ENCODE assay signal across 20 cellular contexts in the genomic region with DNA sequence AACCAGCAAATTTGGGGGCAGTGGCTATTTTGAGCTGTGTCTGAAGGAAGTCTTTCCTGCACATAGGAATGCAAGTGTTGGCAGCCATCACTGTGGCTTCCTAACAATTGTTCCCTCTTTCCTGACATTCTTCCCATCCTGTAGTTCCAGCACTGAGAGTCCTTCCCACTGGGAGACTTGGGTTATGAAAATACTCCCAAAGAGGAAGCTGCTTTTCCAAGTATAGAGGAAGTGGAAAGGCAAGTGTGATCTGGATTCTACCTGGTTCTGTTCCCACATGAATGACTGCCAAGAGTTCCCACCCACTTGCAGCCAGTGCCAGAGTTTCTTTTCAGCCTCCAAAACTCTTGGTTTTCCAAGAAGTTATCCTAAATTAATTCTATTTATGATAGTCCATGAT.
DNase-seq lines count a peak whose midpoint lies in the region; ATAC-seq, FAIRE-seq and TF ChIP-seq lines count a peak whose summit lies in the region.
"Had no signal": no experiment of that assay in that cellular context is flagged by ENCODE, and none has a peak within 500 bp of the region (broad histone marks: within the 10 kb centered on the region; RNA-seq: fewer than 3 reads in every experiment).

No MANE protein-coding gene starts in this region.

- no TSS peak for BruUV-seq in mammary epithelial cell (replicated peaks; lab: Mats Ljungman, UMichigan)
- BruUV-seq in endothelial cell of umbilical vein (replicated peaks; lab: Mats Ljungman, UMichigan), result no TSS peak

- no peak for TF ChIP-seq CTCF in heart right ventricle (IDR thresholded peaks at IDR 0.05)
- no peak for TF ChIP-seq CTCF in mammary epithelial cell (conservative IDR thresholded peaks at IDR 0.05 in 1 of 2, IDR thresholded peaks at IDR 0.05 in 1 of 2; ENCODE audit: extremely low read depth in 1 of 2, insufficient read depth in 1 of 2, low read depth in 1 of 2, low read length in 2 of 2)
- no peak for TF ChIP-seq CTCF in endothelial cell of umbilical vein (IDR thresholded peaks at IDR 0.05; ENCODE audit: extremely low read depth in 1 of 2, insufficient read depth in 1 of 2, low read depth in 1 of 2, low read length in 2 of 2)

- TF ChIP-seq POLR2A in endothelial cell of umbilical vein (IDR thresholded peaks at IDR 0.05; ENCODE audit: low read depth, low read length), result no peak

- H3K9me3 ChIP-seq in heart right ventricle (peaks cover 0 to 7% (median 0%) of the 10 kb centered on the region in 11 donors), mammary epithelial cell (replicated peaks; ENCODE audit: insufficient read depth, low read length) (no peaks in the 10 kb centered on the region), endothelial cell of umbilical vein (replicated peaks; ENCODE audit: control insufficient read depth, insufficient read depth, low read length) (no peaks in the 10 kb centered on the region)
- H3K9me3 ChIP-seq: BLaER1 had no signal

- dilution Hi-C loops in mammary epithelial cell (cut with HindIII; ENCODE audit: low sequenced_read_pairs), result loop anchor here (5.0 kb wide), 1 partner anchor 157 kb away; no protein-coding TSS in a partner anchor
- dilution Hi-C loops in endothelial cell of umbilical vein (cut with MboI; ENCODE audit: extremely low pct_ligation_motif_present, low sequenced_read_pairs), result no loop called here

- no peaks in the 10 kb centered on the region for H3K79me2 ChIP-seq in mammary epithelial cell (ENCODE audit: insufficient read depth, low read length)
- no peaks in the 10 kb centered on the region for H3K79me2 ChIP-seq in endothelial cell of umbilical vein (ENCODE audit: control insufficient read depth, insufficient read depth, low read length)

- in situ Hi-C loops in mammary epithelial cell (cut with MboI; ENCODE audit: low sequenced_read_pairs in 2 of 2), result no loop called here

- intact Hi-C loops in heart right ventricle (cut with DNase I), result loop anchor here in 2 of 10 donors (10.0 kb wide), 2 partner anchors 240 to 250 kb away; no protein-coding TSS in a partner anchor
- intact Hi-C loops in cardiac septum (cut with DNase I), result no loop called here
- intact Hi-C loops in mammary epithelial cell (cut with micrococcal nuclease), result no loop called here
- intact Hi-C loops in endothelial cell of umbilical vein (cut with micrococcal nuclease), result no loop called here

- peaks cover 0 to 19% (median 4%) of the 10 kb centered on the region in 7 donors for H3K27me3 ChIP-seq in heart right ventricle
- H3K27me3 ChIP-seq in mammary epithelial cell (ENCODE audit: insufficient read depth, low read length), result no peaks in the 10 kb centered on the region
- H3K27me3 ChIP-seq in endothelial cell of umbilical vein (ENCODE audit: control insufficient read depth in 2 of 2, insufficient read depth in 2 of 2, low read length in 2 of 2), result no peaks in the 10 kb centered on the region
- H3K27me3 ChIP-seq: BLaER1 had no signal

- H4K20me1 ChIP-seq in mammary epithelial cell (ENCODE audit: insufficient read depth, low read length) (no peaks in the 10 kb centered on the region), endothelial cell of umbilical vein (replicated peaks; ENCODE audit: control insufficient read depth, extremely low read depth, insufficient read depth, low read length) (no peaks in the 10 kb centered on the region)
- H4K20me1 ChIP-seq: BLaER1 had no signal

- CTCF ChIA-PET in mammary epithelial cell (lab: Charles Lee; ENCODE audit: low non-redundant PET) (interaction anchor here (0.6 kb wide), 1 partner anchor 155 kb away, joined by 4 read pairs; no protein-coding TSS in a partner anchor), endothelial cell of umbilical vein (lab: Charles Lee) (interaction anchor here (2.4 to 3.8 kb wide), 2 partner anchors 9 kb away, joined by 25 to 32 read pairs; no protein-coding TSS in a partner anchor)

- H3K36me3 ChIP-seq in heart right ventricle (no peaks in the 10 kb centered on the region), mammary epithelial cell (ENCODE audit: insufficient read depth, low read length) (no peaks in the 10 kb centered on the region), endothelial cell of umbilical vein (ENCODE audit: control insufficient read depth in 2 of 2, extremely low read depth in 1 of 2, insufficient read depth in 2 of 2, low read length in 2 of 2) (no peaks in the 10 kb centered on the region)
- H3K36me3 ChIP-seq: BLaER1 had no signal

- H2AFZ ChIP-seq in mammary epithelial cell (ENCODE audit: low read depth, low read length), result peak overlapping the region; percentile 55
- no peak overlapping the region for H2AFZ ChIP-seq in endothelial cell of umbilical vein (ENCODE audit: low read depth, low read length)

- peak in 1 of 2 donors; percentile 28 for DNase-seq in heart right ventricle
- no peak for DNase-seq in cardiac septum (ENCODE audit: low spot score)
- no peak for DNase-seq in mammary epithelial cell
- DNase-seq in endothelial cell of umbilical vein (ENCODE audit: low read depth, low spot score), result peak; percentile 7
- no peak for DNase-seq in Ammon's horn (ENCODE audit: low spot score)
- DNase-seq in activated T-cell treated with anti-CD3 and anti-CD28 coated beads, Interleukin-2, amount 50 U/mL, for 1 hour, result no peak
- DNase-seq: ACHN; AML-193; Calu3; CD8-positive, alpha-beta T cell; DMS79 treated with DMSO at 0.1 percent for 48 hours; GF-D8; GOT3; H7; HFFc6; IMR-90 had no signal

- peak in 7 of 8 donors; percentile 51 to 93 (median 76) for ATAC-seq in heart right ventricle
- ATAC-seq: CD8-positive, alpha-beta T cell; HCT116 had no signal

- peak overlapping the region; percentile 12 for H3K4me2 ChIP-seq in mammary epithelial cell (ENCODE audit: insufficient read depth, low read depth, low read length)
- no peak overlapping the region for H3K4me2 ChIP-seq in endothelial cell of umbilical vein (ENCODE audit: insufficient read depth, low read length)
- H3K4me2 ChIP-seq: BLaER1 had no signal

- no peaks in the 10 kb centered on the region for H3K9me1 ChIP-seq in endothelial cell of umbilical vein (replicated peaks; ENCODE audit: control insufficient read depth, extremely low read depth, insufficient read depth, low read length)

- H3K27ac ChIP-seq in heart right ventricle (peak overlapping the region in 5 of 10 donors; percentile 22 to 75 (median 62)), mammary epithelial cell (ENCODE audit: insufficient read depth, low read depth, low read length) (no peak overlapping the region), endothelial cell of umbilical vein (ENCODE audit: insufficient read depth, low read depth, low read length) (no peak overlapping the region)
- H3K27ac ChIP-seq: BLaER1 had no signal

- H3K4me1 ChIP-seq in heart right ventricle (peaks cover 0 to 61% (median 3%) of the 10 kb centered on the region in 9 donors), mammary epithelial cell (ENCODE audit: insufficient read depth, low read length) (peaks cover 30% of the 10 kb centered on the region), endothelial cell of umbilical vein (ENCODE audit: control insufficient read depth, extremely low read depth, insufficient read depth, low read length) (no peaks in the 10 kb centered on the region)

- peak overlapping the region in 1 of 10 donors; percentile 17 for H3K4me3 ChIP-seq in heart right ventricle
- H3K4me3 ChIP-seq in mammary epithelial cell (replicated peaks in 1 of 3; ENCODE audit: insufficient read depth in 1 of 3, low read depth in 2 of 3, low read length in 3 of 3), result no peak overlapping the region
- no peak overlapping the region for H3K4me3 ChIP-seq in endothelial cell of umbilical vein (replicated peaks in 1 of 3; ENCODE audit: insufficient read depth in 1 of 3, low read depth in 1 of 3, low read length in 3 of 3)
- H3K4me3 ChIP-seq: BLaER1 had no signal

- POLR2A ChIA-PET in endothelial cell of umbilical vein (lab: Charles Lee), result no interaction called here

- no peak overlapping the region for H3K9ac ChIP-seq in mammary epithelial cell (ENCODE audit: insufficient read depth, low read length)
- H3K9ac ChIP-seq in endothelial cell of umbilical vein (replicated peaks; ENCODE audit: extremely low read depth, insufficient read depth, low read length), result no peak overlapping the region
- H3K9ac ChIP-seq: BLaER1 had no signal

- FAIRE-seq in endothelial cell of umbilical vein (lab: Jason Lieb, UNC), result no peak
- FAIRE-seq: A204.1, HTR-8/SVneo had no signal

TF ChIP-seq in endothelial cell of umbilical vein, 7 proteins besides CTCF, POLR2A, EP300 and RAD21:
- TF ChIP-seq JUN (IDR thresholded peaks at IDR 0.05; ENCODE audit: borderline replicate concordance, insufficient read depth, insufficient read length, low read depth) (no peak), MYC (IDR thresholded peaks at IDR 0.05; ENCODE audit: low read depth, low read length) (no peak), FOS (IDR thresholded peaks at IDR 0.05; ENCODE audit: borderline replicate concordance, insufficient read depth, low read length) (no peak), POLR2AphosphoS5 (IDR thresholded peaks at IDR 0.05; ENCODE audit: insufficient read depth, low read depth, low read length) (no peak), EZH2 (IDR thresholded peaks at IDR 0.05; ENCODE audit: borderline replicate concordance, low read depth, low read length, severe bottlenecking) (no peak), GATA2 (IDR thresholded peaks at IDR 0.05; ENCODE audit: insufficient read depth, insufficient read length, low read depth, low read length) (no peak)
- TF ChIP-seq, protein P1, sequence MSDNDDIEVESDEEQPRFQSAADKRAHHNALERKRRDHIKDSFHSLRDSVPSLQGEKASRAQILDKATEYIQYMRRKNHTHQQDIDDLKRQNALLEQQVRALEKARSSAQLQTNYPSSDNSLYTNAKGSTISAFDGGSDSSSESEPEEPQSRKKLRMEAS (IDR thresholded peaks at IDR 0.05; ENCODE audit: insufficient read depth, insufficient read length), result no peak
